ENCODE assay signal across 7 cellular contexts in the genomic region with DNA sequence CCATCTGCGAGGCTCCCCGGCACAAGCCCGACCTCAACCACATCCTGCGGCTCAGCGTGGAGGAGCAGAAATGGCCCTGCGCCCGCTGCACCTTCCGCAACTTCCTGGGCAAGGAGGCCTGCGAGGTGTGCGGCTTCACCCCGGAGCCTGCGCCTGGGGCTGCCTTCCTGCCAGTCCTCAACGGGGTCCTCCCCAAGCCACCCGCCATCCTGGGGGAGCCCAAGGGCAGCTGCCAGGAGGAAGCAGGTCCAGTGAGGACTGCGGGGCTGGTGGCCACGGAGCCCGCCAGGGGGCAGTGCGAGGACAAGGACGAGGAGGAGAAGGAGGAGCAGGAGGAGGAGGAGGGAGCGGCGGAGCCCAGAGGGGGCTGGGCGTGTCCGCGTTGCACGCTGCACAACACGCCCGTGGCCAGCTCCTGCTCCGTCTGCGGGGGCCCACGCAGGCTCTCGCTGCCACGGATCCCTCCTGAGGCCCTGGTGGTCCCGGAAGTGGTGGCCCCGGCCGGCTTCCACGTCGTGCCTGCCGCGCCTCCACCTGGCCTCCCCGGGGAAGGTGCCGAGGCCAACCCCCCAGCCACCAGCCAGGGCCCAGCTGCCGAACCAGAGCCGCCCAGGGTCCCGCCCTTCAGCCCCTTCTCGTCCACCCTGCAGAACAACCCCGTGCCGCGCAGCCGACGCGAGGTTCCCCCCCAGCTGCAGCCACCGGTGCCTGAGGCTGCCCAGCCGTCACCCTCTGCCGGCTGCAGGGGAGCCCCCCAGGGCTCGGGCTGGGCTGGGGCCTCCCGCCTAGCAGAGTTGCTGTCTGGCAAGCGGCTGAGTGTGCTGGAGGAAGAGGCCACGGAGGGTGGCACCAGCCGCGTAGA. TPM values are rescaled to one million over a fixed set of nuclear protein-coding genes. Genes with fewer than 3 reads are reported as not detected.
DNase-seq lines count a peak whose midpoint lies in the region; ATAC-seq and TF ChIP-seq lines count a peak whose summit lies in the region.
"Had no signal": no experiment of that assay in that cellular context is flagged by ENCODE, and none has a peak within 500 bp of the region (broad histone marks: within the 10 kb centered on the region; RNA-seq: fewer than 3 reads in every experiment).

No MANE protein-coding gene starts in this region.

- H3K9me3 ChIP-seq in HCT116 (ENCODE audit: control insufficient read depth in 1 of 2, insufficient read depth in 1 of 2, low read depth in 1 of 2, low read length in 2 of 2) (no peaks in the 10 kb centered on the region), uterus (no peaks in the 10 kb centered on the region)
- H3K9me3 ChIP-seq: SJSA1 had no signal

- H3K4me1 ChIP-seq in HCT116 (ENCODE audit: control insufficient read depth in 1 of 2, insufficient read depth in 2 of 2, low read length in 2 of 2) (no peaks in the 10 kb centered on the region), uterus (no peaks in the 10 kb centered on the region)
- H3K4me1 ChIP-seq: SJSA1 had no signal

- no peak overlapping the region for H3K4me2 ChIP-seq in HCT116 (ENCODE audit: low read length)

- H3K79me2 ChIP-seq in HCT116 (ENCODE audit: insufficient read depth, low read length): peaks cover 16% of the 10 kb centered on the region

- no peaks in the 10 kb centered on the region for H3K27me3 ChIP-seq in HCT116 (ENCODE audit: insufficient read depth, low read length)
- no peaks in the 10 kb centered on the region for H3K27me3 ChIP-seq in uterus
- H3K27me3 ChIP-seq: SJSA1 had no signal

- H3K36me3 ChIP-seq in HCT116 (ENCODE audit: control insufficient read depth in 1 of 2, insufficient read depth in 2 of 2, low read length in 2 of 2) (no peaks in the 10 kb centered on the region), uterus (no peaks in the 10 kb centered on the region)

- no peak for TF ChIP-seq RAD21 in HCT116 (IDR thresholded peaks at IDR 0.05; ENCODE audit: low read depth)

- H3K4me3 ChIP-seq in HCT116 (replicated peaks in 1 of 2; ENCODE audit: low read depth in 1 of 2, low read length in 2 of 2): no peak overlapping the region
- H3K4me3 ChIP-seq in uterus: no peak overlapping the region
- H3K4me3 ChIP-seq: SJSA1 had no signal

- CTCF ChIA-PET in HCT116 (lab: Charles Lee): no interaction called here

- no peak for TF ChIP-seq CTCF in HCT116 (IDR thresholded peaks at IDR 0.05 in 2 of 3, conservative IDR thresholded peaks at IDR 0.05 in 1 of 3; ENCODE audit: borderline replicate concordance in 1 of 3, insufficient read depth in 1 of 3, low read depth in 2 of 3, low read length in 2 of 3)
- peak in 3 of 4 experiments; percentile 48 to 66 (median 52) for TF ChIP-seq CTCF in uterus (IDR thresholded peaks at IDR 0.05)

- POLR2A ChIA-PET in HCT116 (lab: Charles Lee): no interaction called here

- DNase-seq in HCT116 (ENCODE audit: low read depth, low spot score) (no peak), inferior parietal cortex (ENCODE audit: extremely low spot score) (peak; percentile 51), uterus (peak; percentile 64 to 79), NCI-H524 (lab: John Stamatoyannopoulos, UW) (no peak)
- peak; percentile 73 for DNase-seq in activated CD8-positive, alpha-beta memory T cell treated with anti-CD3 and anti-CD28 coated beads for 24 hours

- no TSS peak for BruUV-seq in HCT116 (replicated peaks; lab: Mats Ljungman, UMichigan)

- H3K27ac ChIP-seq in HCT116 (ENCODE audit: low read depth, low read length): no peak overlapping the region
- H3K27ac ChIP-seq in uterus: no peak overlapping the region
- H3K27ac ChIP-seq: SJSA1 had no signal

- ATAC-seq in HCT116 (0 out of 2 replicates have a peak, but pooled peaks have one; percentile 39), HG03565 (IDR thresholded peaks at IDR 0.05; ENCODE audit: unreplicated experiment) (no peak)

- intact Hi-C loops in HCT116 (cut with micrococcal nuclease): no loop called here
- intact Hi-C loops in uterus (cut with DNase I; ENCODE audit: low total_unique reads): no loop called here

- RAD21 ChIA-PET in HCT116 (lab: Charles Lee; ENCODE audit: low non-redundant PET in 1 of 2, low total read pairs in 2 of 2, uncharacterized antibody in 2 of 2, unreplicated experiment in 2 of 2): no interaction called here

- TF ChIP-seq POLR2A in HCT116 (IDR thresholded peaks at IDR 0.05; ENCODE audit: borderline replicate concordance, extremely low read depth, insufficient read depth, insufficient read length) (no peak), uterus (IDR thresholded peaks at IDR 0.05) (no peak)

- H3K9me2 ChIP-seq in HCT116 (ENCODE audit: insufficient read depth): no peaks in the 10 kb centered on the region

- H3K9ac ChIP-seq in HCT116 (ENCODE audit: low read length): no peak overlapping the region

- no peak overlapping the region for H2AFZ ChIP-seq in HCT116 (ENCODE audit: low read depth, low read length, poor library complexity, severe bottlenecking)

- H4K20me1 ChIP-seq in HCT116 (ENCODE audit: insufficient read depth): no peaks in the 10 kb centered on the region

TF ChIP-seq in HCT116, 20 proteins besides CTCF, POLR2A, EP300 and RAD21:
- no peak for TF ChIP-seq SIN3A (IDR thresholded peaks at IDR 0.05; ENCODE audit: low read depth)
- no peak for TF ChIP-seq YY1 (IDR thresholded peaks at IDR 0.05; ENCODE audit: extremely low read depth, insufficient replicate concordance, low read depth, low read length)
- TF ChIP-seq, protein P1, sequence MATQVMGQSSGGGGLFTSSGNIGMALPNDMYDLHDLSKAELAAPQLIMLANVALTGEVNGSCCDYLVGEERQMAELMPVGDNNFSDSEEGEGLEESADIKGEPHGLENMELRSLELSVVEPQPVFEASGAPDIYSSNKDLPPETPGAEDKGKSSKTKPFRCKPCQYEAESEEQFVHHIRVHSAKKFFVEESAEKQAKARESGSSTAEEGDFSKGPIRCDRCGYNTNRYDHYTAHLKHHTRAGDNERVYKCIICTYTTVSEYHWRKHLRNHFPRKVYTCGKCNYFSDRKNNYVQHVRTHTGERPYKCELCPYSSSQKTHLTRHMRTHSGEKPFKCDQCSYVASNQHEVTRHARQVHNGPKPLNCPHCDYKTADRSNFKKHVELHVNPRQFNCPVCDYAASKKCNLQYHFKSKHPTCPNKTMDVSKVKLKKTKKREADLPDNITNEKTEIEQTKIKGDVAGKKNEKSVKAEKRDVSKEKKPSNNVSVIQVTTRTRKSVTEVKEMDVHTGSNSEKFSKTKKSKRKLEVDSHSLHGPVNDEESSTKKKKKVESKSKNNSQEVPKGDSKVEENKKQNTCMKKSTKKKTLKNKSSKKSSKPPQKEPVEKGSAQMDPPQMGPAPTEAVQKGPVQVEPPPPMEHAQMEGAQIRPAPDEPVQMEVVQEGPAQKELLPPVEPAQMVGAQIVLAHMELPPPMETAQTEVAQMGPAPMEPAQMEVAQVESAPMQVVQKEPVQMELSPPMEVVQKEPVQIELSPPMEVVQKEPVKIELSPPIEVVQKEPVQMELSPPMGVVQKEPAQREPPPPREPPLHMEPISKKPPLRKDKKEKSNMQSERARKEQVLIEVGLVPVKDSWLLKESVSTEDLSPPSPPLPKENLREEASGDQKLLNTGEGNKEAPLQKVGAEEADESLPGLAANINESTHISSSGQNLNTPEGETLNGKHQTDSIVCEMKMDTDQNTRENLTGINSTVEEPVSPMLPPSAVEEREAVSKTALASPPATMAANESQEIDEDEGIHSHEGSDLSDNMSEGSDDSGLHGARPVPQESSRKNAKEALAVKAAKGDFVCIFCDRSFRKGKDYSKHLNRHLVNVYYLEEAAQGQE (IDR thresholded peaks at IDR 0.05; ENCODE audit: low read depth): no peak

RNA-seq across cellular contexts. Expression of a gene that starts 13.1 kb away (rescaled TPM):
- total RNA-seq in HCT116 (2021; ENCODE audit: unreplicated experiment) (not detected), uterus (not detected)
- not detected in 2 replicates for polyA plus RNA-seq in HCT116 (2012)
- total RNA-seq: SJSA1 had no signal

RNA-seq across cellular contexts. Expression of a gene that starts 19.6 kb away (rescaled TPM):
- total RNA-seq in HCT116 (2021; ENCODE audit: unreplicated experiment) (39.0 TPM), uterus (10 to 100 TPM in 3 of 4 donors, 1 to 10 TPM in 1; 7.9 to 37.3 (median 19.3) TPM)
- 17.9 and 22.9 TPM in 2 replicates for polyA plus RNA-seq in HCT116 (2012)

RNA-seq across cellular contexts. Expression of a gene that starts 19.7 kb away (rescaled TPM):
- total RNA-seq in HCT116 (2021; ENCODE audit: unreplicated experiment) (0.22 TPM), uterus (1 to 10 TPM; 1.2 to 7.5 (median 1.5) TPM)
- 0.18 TPM in 1 of 2 replicates, not detected in the other for polyA plus RNA-seq in HCT116 (2012)

RNA-seq across cellular contexts. Expression of a gene that starts 22.6 kb away (rescaled TPM):
- total RNA-seq in HCT116 (2021; ENCODE audit: unreplicated experiment) (21.0 TPM), uterus (10 to 100 TPM in 3 of 4 donors, 1 to 10 TPM in 1; 10.0 to 56.9 (median 30.7) TPM)
- 9.8 and 10.9 TPM in 2 replicates for polyA plus RNA-seq in HCT116 (2012)

RNA-seq across cellular contexts. Expression of a gene that starts 42.7 kb away (rescaled TPM):
- total RNA-seq in HCT116 (2021; ENCODE audit: unreplicated experiment): 14.1 TPM
- polyA plus RNA-seq in HCT116 (2012): 15.1 and 18.8 TPM in 2 replicates
- 10 to 100 TPM in 2 of 4 donors, 1 to 10 TPM in 1, under 1 TPM in 1; 0.59 to 25.4 (median 14.3) TPM for total RNA-seq in uterus

Comparison
In these comparisons a context has a peak if more than half of its experiments do, and no peak if none do; other contexts are left out.
1. DNase-seq: peak in activated CD8-positive, alpha-beta memory T cell treated with anti-CD3 and anti-CD28 coated beads for 24 hours (single experiment), inferior parietal cortex (single experiment) and uterus (2 of 2); none in HCT116 (single experiment) and NCI-H524 (0 of 2).
2. CTCF ChIP-seq: peak in uterus (3 of 4); none in HCT116 (0 of 3).